14 cellular contexts compared by ENCODE assay signal in the genomic region with DNA sequence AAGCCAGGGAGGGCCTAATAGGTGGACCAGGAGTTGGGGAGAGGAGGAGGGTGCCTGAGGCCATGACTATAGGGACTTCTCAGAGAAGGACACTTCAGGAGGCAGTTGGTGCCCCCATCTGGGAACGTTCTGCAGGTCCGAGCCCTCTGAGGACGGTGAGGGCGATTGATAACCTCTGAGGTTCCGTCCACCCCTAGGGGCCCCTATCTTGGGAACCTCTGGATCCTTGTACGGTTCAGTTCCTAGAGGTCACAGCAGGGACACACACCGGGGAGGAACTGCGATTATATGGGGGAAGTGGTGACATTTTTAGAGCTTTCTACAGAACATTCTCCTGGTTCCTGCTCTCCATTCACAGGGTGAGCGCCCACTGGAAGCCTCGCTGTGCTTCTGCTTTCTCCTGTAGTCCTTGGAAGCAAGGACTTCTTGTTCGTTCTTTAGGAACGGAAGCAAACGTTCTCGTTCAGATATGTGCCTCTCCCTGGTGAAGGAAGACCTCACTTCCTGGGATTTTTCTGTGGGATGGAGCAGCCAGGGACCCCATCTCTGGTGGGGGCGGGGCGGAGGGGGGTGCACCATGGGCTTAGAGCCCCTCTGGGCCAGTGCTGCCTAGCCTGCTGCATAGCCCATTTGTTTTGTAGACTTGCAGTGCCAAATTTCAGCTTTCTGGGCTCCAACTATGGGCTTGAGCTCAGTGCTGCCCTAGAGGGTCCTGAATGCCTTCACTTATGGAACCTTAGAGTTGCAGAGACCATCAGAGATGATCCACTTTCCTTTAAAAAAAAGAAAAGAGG. TPM values are rescaled to one million over a fixed set of nuclear protein-coding genes. Genes with fewer than 3 reads are reported as not detected.
"Had no signal": no experiment of that assay in that cellular context is flagged by ENCODE, and none has a peak within 500 bp of the region (broad histone marks: within the 10 kb centered on the region; RNA-seq: fewer than 3 reads in every experiment).

No MANE protein-coding gene starts in this region.

RNA-seq across cellular contexts. Expression of gene SPDYE17, which starts 46.0 kb away (rescaled TPM):
- total RNA-seq: activated CD4-positive, alpha-beta memory T cell treated with anti-CD3 and anti-CD28 coated beads, Interleukin-2, amount 10 ng/mL, durations not matched to agents 7 days and 5 days; activated CD8-positive, alpha-beta memory T cell treated with anti-CD3 and anti-CD28 coated beads, Interleukin-2, amount 10 ng/mL, durations not matched to agents 7 days and 5 days; activated naive CD8-positive, alpha-beta T cell treated with anti-CD3 and anti-CD28 coated beads, Interleukin-2, amount 10 ng/mL, durations not matched to agents 7 days and 5 days; activated T-cell treated with anti-CD3 and anti-CD28 coated beads, Interleukin-2, amount 50 U/mL, for 72 hours; activated T-helper 17 cell treated with anti-CD3 and anti-CD28 coated beads, Interleukin-2, amount 50 U/mL, for 72 hours; ascending aorta; cardiac muscle cell; chondrocyte; LHCN-M2; RPMI7951; SK-MEL-5; T-cell; T-helper 17 cell had no signal
- polyA plus RNA-seq: adipose tissue, cardiac muscle cell had no signal
